Comparison of ENCODE assay signal across 2 cellular contexts in genomic region chr2:1911811-1912210, GRCh38.
TF ChIP-seq lines count a peak whose summit lies in the region.

No MANE protein-coding gene starts in this region.

TF ChIP-seq in HepG2, 621 proteins besides CTCF, POLR2A, EP300 and RAD21 (continued from another document):
- TF ChIP-seq ZNF234 (CRISPR knock-in tag; conservative IDR thresholded peaks at IDR 0.05) (no peak), MAX (IDR thresholded peaks at IDR 0.05) (no peak), ZNF816 (CRISPR knock-in tag; IDR thresholded peaks at IDR 0.05; ENCODE audit: borderline replicate concordance) (no peak)

TF ChIP-seq in H1, 55 proteins besides CTCF, POLR2A, EP300 and RAD21:
- TF ChIP-seq USF2 (IDR thresholded peaks at IDR 0.05; ENCODE audit: low read length): no peak
- no peak for TF ChIP-seq SAP30 (IDR thresholded peaks at IDR 0.05; ENCODE audit: insufficient read depth, insufficient replicate concordance, low read length)
- TF ChIP-seq RXRA (IDR thresholded peaks at IDR 0.05; ENCODE audit: insufficient read depth, low read depth, low read length): no peak
- TF ChIP-seq BRCA1 (IDR thresholded peaks at IDR 0.05; ENCODE audit: low read depth, low read length): no peak
- no peak for TF ChIP-seq SUZ12 (IDR thresholded peaks at IDR 0.05; ENCODE audit: low read length)
- TF ChIP-seq PHF8 (conservative IDR thresholded peaks at IDR 0.05; ENCODE audit: low read depth, low read length): no peak
- no peak for TF ChIP-seq SIRT6 (IDR thresholded peaks at IDR 0.05; ENCODE audit: low read length)
- TF ChIP-seq SIN3A (conservative IDR thresholded peaks at IDR 0.05 in 1 of 2, IDR thresholded peaks at IDR 0.05 in 1 of 2; ENCODE audit: low read depth in 1 of 2, low read length in 2 of 2): no peak
- TF ChIP-seq BACH1 (IDR thresholded peaks at IDR 0.05; ENCODE audit: low read length): no peak
